ENCODE assay signal across 12 cellular contexts in genomic region chr17:39618956-39619785, GRCh38. TPM values are rescaled to one million over a fixed set of nuclear protein-coding genes. Genes with fewer than 3 reads are reported as not detected.
A peak's percentile ranks its signal among the peaks of the same experiment; 100 is the strongest.
DNase-seq lines count a peak whose midpoint lies in the region; ATAC-seq and TF ChIP-seq lines count a peak whose summit lies in the region.
"Had no signal": no experiment of that assay in that cellular context is flagged by ENCODE, and none has a peak within 500 bp of the region (broad histone marks: within the 10 kb centered on the region; RNA-seq: fewer than 3 reads in every experiment).

No MANE protein-coding gene starts in this region.

- CTCF ChIA-PET in CD8-positive, alpha-beta memory T cell (lab: Charles Lee): interaction anchor here (1.1 to 11.4 kb wide), 6 partner anchors 12 to 362 kb away, joined by 3 to 161 read pairs (median 4); partner anchors contain the start of genes MIEN1, PSMD3 and STARD3
- CTCF ChIA-PET in activated B cell treated with CpG ODN at 0.5 μM for 24 hours (lab: Charles Lee): interaction anchor here (0.6 to 6.1 kb wide), 9 partner anchors 14 to 362 kb away, joined by 3 to 124 read pairs (median 5); partner anchors contain the start of genes MIEN1, PNMT and PSMD3

- intact Hi-C loops in activated B cell treated with CpG ODN at 0.5 μM for 24 hours (cut with micrococcal nuclease) (loop anchor here (1.0 kb wide), 2 partner anchors 18 to 135 kb away; partner anchors contain the start of gene STARD3), head of caudate nucleus (cut with DNase I) (no loop called here)

- H3K4me3 Mint-ChIP-seq in CD8-positive, alpha-beta memory T cell: peak overlapping the region in 6 of 7 donors; percentile 19 to 82 (median 37)
- H3K4me3 Mint-ChIP-seq in activated B cell treated with CpG ODN at 0.5 μM for 24 hours: peak overlapping the region; percentile 15
- H3K4me3 Mint-ChIP-seq in naive thymus-derived CD8-positive, alpha-beta T cell: peak overlapping the region in 7 of 10 donors; percentile 36 to 89 (median 45)

- no peaks in the 10 kb centered on the region for H3K9me3 ChIP-seq in CD8-positive, alpha-beta memory T cell (ENCODE audit: low read length)
- no peaks in the 10 kb centered on the region for H3K9me3 ChIP-seq in Karpas-422 (ENCODE audit: low read length)

- peak overlapping the region in 1 of 8 donors; percentile 56 for H3K27ac Mint-ChIP-seq in CD8-positive, alpha-beta memory T cell
- H3K27ac Mint-ChIP-seq in activated B cell treated with CpG ODN at 0.5 μM for 24 hours: no peak overlapping the region
- peak overlapping the region in 2 of 10 donors; percentile 20 to 29 for H3K27ac Mint-ChIP-seq in naive thymus-derived CD8-positive, alpha-beta T cell

- no peak for TF ChIP-seq CTCF in activated B cell treated with CpG ODN at 0.5 μM for 24 hours (IDR thresholded peaks at IDR 0.05)

- H3K9me2 ChIP-seq in Karpas-422 (replicated peaks; ENCODE audit: insufficient read depth, low read length): no peaks in the 10 kb centered on the region

- H3K9me3 Mint-ChIP-seq in CD8-positive, alpha-beta memory T cell: no peaks in the 10 kb centered on the region
- H3K9me3 Mint-ChIP-seq in activated B cell treated with CpG ODN at 0.5 μM for 24 hours: no peaks in the 10 kb centered on the region
- H3K9me3 Mint-ChIP-seq in naive thymus-derived CD8-positive, alpha-beta T cell: no peaks in the 10 kb centered on the region

- peaks cover 27% of the 10 kb centered on the region for H3K4me1 ChIP-seq in CD8-positive, alpha-beta memory T cell (ENCODE audit: insufficient read depth, low read length)
- H3K4me1 ChIP-seq in Karpas-422 (ENCODE audit: low read length): peaks cover 44% of the 10 kb centered on the region

- peak overlapping the region; percentile 72 for H3K9ac ChIP-seq in Karpas-422 (ENCODE audit: low read length)

- peaks cover 1 to 18% of the 10 kb centered on the region in 2 donors for H3K27me3 Mint-ChIP-seq in CD8-positive, alpha-beta memory T cell
- H3K27me3 Mint-ChIP-seq in activated B cell treated with CpG ODN at 0.5 μM for 24 hours: peaks cover 4% of the 10 kb centered on the region
- peaks cover 0 to 5% (median 0%) of the 10 kb centered on the region in 5 donors for H3K27me3 Mint-ChIP-seq in naive thymus-derived CD8-positive, alpha-beta T cell

- no peak overlapping the region for H3K4me3 ChIP-seq in CD8-positive, alpha-beta memory T cell (ENCODE audit: low read length)
- peak overlapping the region; percentile 73; the same call in 1 of the 2 replicates for H3K4me3 ChIP-seq in Karpas-422 (ENCODE audit: low read length)

- peaks cover 4% of the 10 kb centered on the region for H3K27me3 ChIP-seq in CD8-positive, alpha-beta memory T cell (ENCODE audit: insufficient read depth, low read length, poor library complexity, severe bottlenecking)
- 0 out of 2 replicates have a peak, but pooled peaks cover 4% of the 10 kb centered on the region for H3K27me3 ChIP-seq in Karpas-422 (ENCODE audit: low read length)

- POLR2A ChIA-PET in CD8-positive, alpha-beta memory T cell (lab: Charles Lee): interaction anchor here (0.5 to 1.4 kb wide), 2 partner anchors 18 to 111 kb away, joined by 3 to 5 read pairs; partner anchors contain the start of gene STARD3
- POLR2A ChIA-PET in activated B cell treated with CpG ODN at 0.5 μM for 24 hours (lab: Charles Lee): interaction anchor here (0.6 to 2.5 kb wide), 6 partner anchors 9 to 361 kb away, joined by 3 to 9 read pairs (median 4); partner anchors contain the start of genes MIEN1, PGAP3 and PSMD3
- POLR2A ChIA-PET in naive thymus-derived CD8-positive, alpha-beta T cell (lab: Charles Lee): interaction anchor here (1.0 to 7.1 kb wide), 6 partner anchors 7 to 245 kb away, joined by 3 to 55 read pairs (median 4); partner anchors contain the start of genes IKZF3 and PPP1R1B

- H3K4me2 ChIP-seq in Karpas-422 (ENCODE audit: low read depth, low read length, poor library complexity, severe bottlenecking): peak overlapping the region; percentile 99

- H4K20me1 ChIP-seq in Karpas-422 (ENCODE audit: insufficient read depth, low read depth, low read length): no peaks in the 10 kb centered on the region

- H3K27ac ChIP-seq in CD8-positive, alpha-beta memory T cell (ENCODE audit: low read depth, low read length): no peak overlapping the region
- H3K27ac ChIP-seq in Karpas-422 (ENCODE audit: low read length): no peak overlapping the region

- H3K36me3 Mint-ChIP-seq in CD8-positive, alpha-beta memory T cell: peaks cover 0 to 2% (median 0%) of the 10 kb centered on the region in 3 donors
- no peaks in the 10 kb centered on the region for H3K36me3 Mint-ChIP-seq in activated B cell treated with CpG ODN at 0.5 μM for 24 hours (ENCODE audit: low read depth)
- H3K36me3 Mint-ChIP-seq in naive thymus-derived CD8-positive, alpha-beta T cell: no peaks in the 10 kb centered on the region

- peak overlapping the region; percentile 93 for H2AFZ ChIP-seq in Karpas-422 (ENCODE audit: low read length)

- DNase-seq in CD8-positive, alpha-beta memory T cell: no peak
- no peak for DNase-seq in Karpas-422
- DNase-seq in activated B cell treated with CpG ODN at 0.5 μM for 24 hours: no peak
- DNase-seq in naive thymus-derived CD8-positive, alpha-beta T cell: no peak
- no peak for DNase-seq in NCI-H446 (lab: John Stamatoyannopoulos, UW)
- DNase-seq in A172 (ENCODE audit: low spot score): no peak
- no peak for DNase-seq in head of caudate nucleus
- no peak for DNase-seq in stimulated activated naive CD4-positive, alpha-beta T cell (lab: John Stamatoyannopoulos, UW)
- DNase-seq: DMS79; nucleus accumbens; stimulated activated CD4-positive, alpha-beta T cell treated with anti-CD3 and anti-CD28 coated beads, Interleukin-1b, Interleukin-23, amount 100 ng/mL, for 48 hours had no signal

- H3K4me1 Mint-ChIP-seq in CD8-positive, alpha-beta memory T cell: peaks cover 20 to 30% (median 20%) of the 10 kb centered on the region in 3 donors
- peaks cover 28% of the 10 kb centered on the region for H3K4me1 Mint-ChIP-seq in activated B cell treated with CpG ODN at 0.5 μM for 24 hours
- H3K4me1 Mint-ChIP-seq in naive thymus-derived CD8-positive, alpha-beta T cell: peaks cover 8 to 33% (median 17%) of the 10 kb centered on the region in 4 donors

- ATAC-seq in activated B cell treated with CpG ODN at 0.5 μM for 24 hours (ENCODE audit: low read depth): no peak
- no peak for ATAC-seq in naive thymus-derived CD8-positive, alpha-beta T cell

- H3K36me3 ChIP-seq in CD8-positive, alpha-beta memory T cell (ENCODE audit: insufficient read depth, low read length): no peaks in the 10 kb centered on the region
- H3K36me3 ChIP-seq in Karpas-422 (ENCODE audit: insufficient read depth, low read length): no peaks in the 10 kb centered on the region

- no peaks in the 10 kb centered on the region for H3K79me2 ChIP-seq in Karpas-422 (ENCODE audit: low read length)

RNA-seq across cellular contexts. Expression of gene PPP1R1B, which starts 7.6 kb away (rescaled TPM):
- total RNA-seq in CD8-positive, alpha-beta memory T cell: not detected
- not detected for polyA plus RNA-seq in CD8-positive, alpha-beta memory T cell
- not detected in 2 replicates for total RNA-seq in Karpas-422 (2014; rRNA removed; shearing (Covaris generic); ENCODE audit: low replicate concordance)
- not detected in 2 replicates for total RNA-seq in activated B cell treated with CpG ODN at 0.5 μM for 24 hours
- not detected for total RNA-seq in naive thymus-derived CD8-positive, alpha-beta T cell
- not detected for polyA plus RNA-seq in naive thymus-derived CD8-positive, alpha-beta T cell
- total RNA-seq in A172 (2014; rRNA removed; shearing (Covaris generic)): not detected in 2 replicates
- total RNA-seq: activated CD8-positive, alpha-beta memory T cell treated with anti-CD3 and anti-CD28 coated beads for 36 hours had no signal

RNA-seq across cellular contexts. Expression of gene NEUROD2, which starts 11.5 kb away (rescaled TPM):
- not detected for total RNA-seq in CD8-positive, alpha-beta memory T cell
- polyA plus RNA-seq in CD8-positive, alpha-beta memory T cell: not detected
- not detected in 2 replicates for total RNA-seq in Karpas-422 (2014; rRNA removed; shearing (Covaris generic); ENCODE audit: low replicate concordance)
- total RNA-seq in activated B cell treated with CpG ODN at 0.5 μM for 24 hours: 0.02 TPM in 1 of 2 replicates, not detected in the other
- total RNA-seq in naive thymus-derived CD8-positive, alpha-beta T cell: not detected
- polyA plus RNA-seq in naive thymus-derived CD8-positive, alpha-beta T cell: not detected
- not detected in 2 replicates for total RNA-seq in A172 (2014; rRNA removed; shearing (Covaris generic))
- total RNA-seq: activated CD8-positive, alpha-beta memory T cell treated with anti-CD3 and anti-CD28 coated beads for 36 hours had no signal

RNA-seq across cellular contexts. Expression of gene STARD3, which starts 17.8 kb away (rescaled TPM):
- 10 to 100 TPM; 71.4 to 74.1 TPM for total RNA-seq in CD8-positive, alpha-beta memory T cell
- 44.5 TPM for polyA plus RNA-seq in CD8-positive, alpha-beta memory T cell
- total RNA-seq in Karpas-422 (2014; rRNA removed; shearing (Covaris generic); ENCODE audit: low replicate concordance): 42.9 and 43.5 TPM in 2 replicates
- 51.8 and 58.2 TPM in 2 replicates for total RNA-seq in activated B cell treated with CpG ODN at 0.5 μM for 24 hours
- 100 to 1,000 TPM; 154 to 167 TPM for total RNA-seq in naive thymus-derived CD8-positive, alpha-beta T cell
- 10 to 100 TPM; 37.4 to 51.6 (median 43.0) TPM for polyA plus RNA-seq in naive thymus-derived CD8-positive, alpha-beta T cell
- 35.1 and 42.9 TPM in 2 replicates for total RNA-seq in A172 (2014; rRNA removed; shearing (Covaris generic))

RNA-seq across cellular contexts. Expression of gene TCAP, which starts 46.0 kb away (rescaled TPM):
- 1 to 10 TPM in 1 of 2 experiments, under 1 TPM in 1; 0.97 to 1.6 TPM for total RNA-seq in CD8-positive, alpha-beta memory T cell
- polyA plus RNA-seq in CD8-positive, alpha-beta memory T cell: not detected
- 1.5 and 1.9 TPM in 2 replicates for total RNA-seq in Karpas-422 (2014; rRNA removed; shearing (Covaris generic); ENCODE audit: low replicate concordance)
- total RNA-seq in activated B cell treated with CpG ODN at 0.5 μM for 24 hours: 2.1 and 2.3 TPM in 2 replicates
- 10 to 100 TPM in 1 of 2 experiments, 1 to 10 TPM in 1; 8.5 to 10.3 TPM for total RNA-seq in naive thymus-derived CD8-positive, alpha-beta T cell
- polyA plus RNA-seq in naive thymus-derived CD8-positive, alpha-beta T cell: under 1 TPM in 1 of 3 donors, not detected in 2; 0.11 TPM
- total RNA-seq in A172 (2014; rRNA removed; shearing (Covaris generic)): 0.19 and 0.26 TPM in 2 replicates

RNA-seq across cellular contexts. Expression of gene PNMT, which starts 49.1 kb away (rescaled TPM):
- not detected for total RNA-seq in CD8-positive, alpha-beta memory T cell
- 0.39 TPM for polyA plus RNA-seq in CD8-positive, alpha-beta memory T cell
- total RNA-seq in Karpas-422 (2014; rRNA removed; shearing (Covaris generic); ENCODE audit: low replicate concordance): 6.8 TPM in 1 of 2 replicates, not detected in the other
- not detected in 2 replicates for total RNA-seq in activated B cell treated with CpG ODN at 0.5 μM for 24 hours
- 1 to 10 TPM in 1 of 2 experiments, under 1 TPM in 1; 0.91 to 1.2 TPM for total RNA-seq in naive thymus-derived CD8-positive, alpha-beta T cell
- under 1 TPM in 2 of 3 donors, not detected in 1; 0.43 to 0.64 TPM for polyA plus RNA-seq in naive thymus-derived CD8-positive, alpha-beta T cell
- not detected in 2 replicates for total RNA-seq in A172 (2014; rRNA removed; shearing (Covaris generic))
